19 cellular contexts compared by ENCODE assay signal in the genomic region with DNA sequence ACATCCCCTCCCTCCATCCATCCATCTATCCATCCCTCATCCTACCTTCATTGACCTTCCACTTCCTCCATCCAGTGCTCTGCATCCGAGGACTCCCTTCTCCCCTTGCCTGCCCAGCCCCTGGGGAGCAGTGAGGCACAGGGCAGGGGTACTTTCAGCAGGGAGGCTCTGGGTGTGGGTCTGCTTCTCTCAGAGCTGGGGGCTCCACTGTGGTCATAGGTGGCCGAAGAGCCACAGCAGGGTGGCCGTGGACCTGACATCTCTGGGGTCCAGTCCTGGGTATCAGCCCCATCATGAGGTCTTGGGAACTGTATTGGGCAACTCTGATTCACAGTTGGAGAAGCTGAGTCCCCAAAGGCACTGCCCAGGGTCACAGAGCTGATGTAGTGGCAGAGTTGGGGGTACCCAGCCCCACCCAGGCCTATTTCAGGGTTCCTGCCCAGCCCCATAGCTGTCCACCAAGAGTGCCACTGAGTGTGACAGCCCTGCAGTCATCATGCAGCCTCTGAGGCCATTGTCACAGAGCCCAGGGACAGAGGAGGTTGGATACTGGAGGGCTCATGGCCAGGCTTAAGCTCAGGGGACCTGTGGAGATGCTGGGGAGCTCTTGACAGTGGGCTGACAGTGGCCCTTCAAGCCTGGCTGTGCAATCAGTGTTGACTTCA. TPM values are rescaled to one million over a fixed set of nuclear protein-coding genes. Genes with fewer than 3 reads are reported as not detected.
DNase-seq lines count a peak whose midpoint lies in the region; ATAC-seq and TF ChIP-seq lines count a peak whose summit lies in the region.
"Had no signal": no experiment of that assay in that cellular context is flagged by ENCODE, and none has a peak within 500 bp of the region (broad histone marks: within the 10 kb centered on the region; RNA-seq: fewer than 3 reads in every experiment).

No MANE protein-coding gene starts in this region.

- no peak overlapping the region for H3K27ac Mint-ChIP-seq in WTC11
- H3K27ac Mint-ChIP-seq in osteocyte (ENCODE audit: unreplicated experiment), result no peak overlapping the region
- H3K27ac Mint-ChIP-seq: CD8-positive, alpha-beta T cell had no signal

- POLR2A ChIA-PET in WTC11 (lab: Charles Lee), result no interaction called here

- no peaks in the 10 kb centered on the region for H3K36me3 Mint-ChIP-seq in WTC11
- no peaks in the 10 kb centered on the region for H3K36me3 Mint-ChIP-seq in osteocyte (ENCODE audit: unreplicated experiment)
- H3K36me3 Mint-ChIP-seq: CD8-positive, alpha-beta T cell had no signal

- H3K4me1 ChIP-seq in left ventricle myocardium inferior, result no peaks in the 10 kb centered on the region
- H3K4me1 ChIP-seq in lower lobe of right lung, result no peaks in the 10 kb centered on the region
- H3K4me1 ChIP-seq in sigmoid colon, result no peaks in the 10 kb centered on the region
- H3K4me1 ChIP-seq: A549, BE2C had no signal

- no peak for TF ChIP-seq POLR2A in sigmoid colon (IDR thresholded peaks at IDR 0.05)

- WGBS in sigmoid colon, 2 donors, result 88 to 92% methylated on average over 3 of the region's 3 CpGs

- H3K27ac ChIP-seq in left ventricle myocardium inferior (replicated peaks) (no peak overlapping the region), lower lobe of right lung (no peak overlapping the region), sigmoid colon (no peak overlapping the region)
- H3K27ac ChIP-seq: A549, C4-2B had no signal

- H3K4me1 Mint-ChIP-seq in WTC11, result 0 out of 2 replicates have a peak, but pooled peaks cover 3% of the 10 kb centered on the region
- no peaks in the 10 kb centered on the region for H3K4me1 Mint-ChIP-seq in osteocyte (ENCODE audit: unreplicated experiment)

- intact Hi-C loops in left ventricle myocardium inferior (cut with micrococcal nuclease), result no loop called here
- intact Hi-C loops in Right ventricle myocardium inferior (cut with DNase I), result no loop called here
- intact Hi-C loops in lower lobe of right lung (cut with DNase I), result no loop called here
- intact Hi-C loops in sigmoid colon (cut with DNase I), result no loop called here

- TF ChIP-seq CTCF in left ventricle myocardium inferior (IDR thresholded peaks at IDR 0.05; ENCODE audit: borderline replicate concordance) (no peak), WTC11 (IDR thresholded peaks at IDR 0.05) (no peak), lower lobe of right lung (IDR thresholded peaks at IDR 0.05) (no peak), sigmoid colon (IDR thresholded peaks at IDR 0.05) (no peak), osteocyte (IDR thresholded peaks at IDR 0.05) (no peak)

- CTCF ChIA-PET in WTC11 (lab: Charles Lee), result interaction anchor here (1.3 to 1.5 kb wide), 2 partner anchors 8 to 9 kb away, joined by 8 read pairs; no protein-coding TSS in a partner anchor

- DNase-seq in left ventricle myocardium inferior (peak; percentile 3), Right ventricle myocardium inferior (ENCODE audit: missing footprints) (no peak), WTC11 (ENCODE audit: low spot score) (peak; percentile 4), lower lobe of right lung (peak; percentile 18), sigmoid colon (peak; percentile 46), osteocyte (ENCODE audit: extremely low spot score, unreplicated experiment) (no peak), GM03348 (ENCODE audit: low spot score) (no peak)
- DNase-seq in activated T-cell treated with anti-CD3 and anti-CD28 coated beads, Interleukin-2, amount 50 U/mL, for 1 hour, result no peak
- DNase-seq: CD8-positive, alpha-beta T cell; COR-L47; DMS153; DMS79 treated with DMSO at 0.1 percent for 48 hours; EL; GOT3; H9 had no signal

- TF ChIP-seq EP300 in sigmoid colon (IDR thresholded peaks at IDR 0.05), result no peak

- no peaks in the 10 kb centered on the region for H3K27me3 ChIP-seq in left ventricle myocardium inferior (ENCODE audit: low read depth)
- no peaks in the 10 kb centered on the region for H3K27me3 ChIP-seq in lower lobe of right lung (ENCODE audit: low read depth)
- H3K27me3 ChIP-seq in sigmoid colon, result no peaks in the 10 kb centered on the region
- H3K27me3 ChIP-seq: BE2C had no signal

- no peak for ATAC-seq in Right ventricle myocardium inferior
- no peak for ATAC-seq in WTC11
- ATAC-seq in lower lobe of right lung, result no peak
- ATAC-seq: A549; CD8-positive, alpha-beta T cell had no signal

- no peaks in the 10 kb centered on the region for H3K27me3 Mint-ChIP-seq in WTC11 (ENCODE audit: low read depth)
- H3K27me3 Mint-ChIP-seq in osteocyte (ENCODE audit: unreplicated experiment), result no peaks in the 10 kb centered on the region

- H3K9me3 ChIP-seq in left ventricle myocardium inferior (replicated peaks), result no peaks in the 10 kb centered on the region
- H3K9me3 ChIP-seq in lower lobe of right lung, result no peaks in the 10 kb centered on the region
- H3K9me3 ChIP-seq in sigmoid colon, result no peaks in the 10 kb centered on the region
- H3K9me3 ChIP-seq: A549, BE2C had no signal

- H3K4me3 Mint-ChIP-seq in WTC11 (no peak overlapping the region), osteocyte (ENCODE audit: unreplicated experiment) (no peak overlapping the region)
- H3K4me3 Mint-ChIP-seq: CD8-positive, alpha-beta T cell; H9 had no signal

- H3K9me3 Mint-ChIP-seq in WTC11 (no peaks in the 10 kb centered on the region), osteocyte (ENCODE audit: unreplicated experiment) (no peaks in the 10 kb centered on the region)
- H3K9me3 Mint-ChIP-seq: CD8-positive, alpha-beta T cell; H9 had no signal

- H3K36me3 ChIP-seq in left ventricle myocardium inferior, result peaks cover 6% of the 10 kb centered on the region
- no peaks in the 10 kb centered on the region for H3K36me3 ChIP-seq in lower lobe of right lung
- H3K36me3 ChIP-seq in sigmoid colon, result peaks cover 0 to 23% (median 0%) of the 10 kb centered on the region in 4 donors
- H3K36me3 ChIP-seq: BE2C had no signal

- H3K4me3 ChIP-seq in left ventricle myocardium inferior (no peak overlapping the region), lower lobe of right lung (no peak overlapping the region), sigmoid colon (no peak overlapping the region)
- H3K4me3 ChIP-seq: A549 had no signal

TF ChIP-seq in WTC11, 78 proteins besides CTCF, POLR2A, EP300 and RAD21 (continues in another document):
- TF ChIP-seq MXD4 (CRISPR knock-in tag; IDR thresholded peaks at IDR 0.05; ENCODE audit: borderline replicate concordance), result no peak
- TF ChIP-seq, protein P1, sequence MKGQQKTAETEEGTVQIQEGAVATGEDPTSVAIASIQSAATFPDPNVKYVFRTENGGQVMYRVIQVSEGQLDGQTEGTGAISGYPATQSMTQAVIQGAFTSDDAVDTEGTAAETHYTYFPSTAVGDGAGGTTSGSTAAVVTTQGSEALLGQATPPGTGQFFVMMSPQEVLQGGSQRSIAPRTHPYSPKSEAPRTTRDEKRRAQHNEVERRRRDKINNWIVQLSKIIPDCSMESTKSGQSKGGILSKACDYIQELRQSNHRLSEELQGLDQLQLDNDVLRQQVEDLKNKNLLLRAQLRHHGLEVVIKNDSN (CRISPR knock-in tag; IDR thresholded peaks at IDR 0.05), result no peak
- no peak for TF ChIP-seq KAT7 (CRISPR knock-in tag; IDR thresholded peaks at IDR 0.05; ENCODE audit: borderline replicate concordance)
- TF ChIP-seq, protein P2, sequence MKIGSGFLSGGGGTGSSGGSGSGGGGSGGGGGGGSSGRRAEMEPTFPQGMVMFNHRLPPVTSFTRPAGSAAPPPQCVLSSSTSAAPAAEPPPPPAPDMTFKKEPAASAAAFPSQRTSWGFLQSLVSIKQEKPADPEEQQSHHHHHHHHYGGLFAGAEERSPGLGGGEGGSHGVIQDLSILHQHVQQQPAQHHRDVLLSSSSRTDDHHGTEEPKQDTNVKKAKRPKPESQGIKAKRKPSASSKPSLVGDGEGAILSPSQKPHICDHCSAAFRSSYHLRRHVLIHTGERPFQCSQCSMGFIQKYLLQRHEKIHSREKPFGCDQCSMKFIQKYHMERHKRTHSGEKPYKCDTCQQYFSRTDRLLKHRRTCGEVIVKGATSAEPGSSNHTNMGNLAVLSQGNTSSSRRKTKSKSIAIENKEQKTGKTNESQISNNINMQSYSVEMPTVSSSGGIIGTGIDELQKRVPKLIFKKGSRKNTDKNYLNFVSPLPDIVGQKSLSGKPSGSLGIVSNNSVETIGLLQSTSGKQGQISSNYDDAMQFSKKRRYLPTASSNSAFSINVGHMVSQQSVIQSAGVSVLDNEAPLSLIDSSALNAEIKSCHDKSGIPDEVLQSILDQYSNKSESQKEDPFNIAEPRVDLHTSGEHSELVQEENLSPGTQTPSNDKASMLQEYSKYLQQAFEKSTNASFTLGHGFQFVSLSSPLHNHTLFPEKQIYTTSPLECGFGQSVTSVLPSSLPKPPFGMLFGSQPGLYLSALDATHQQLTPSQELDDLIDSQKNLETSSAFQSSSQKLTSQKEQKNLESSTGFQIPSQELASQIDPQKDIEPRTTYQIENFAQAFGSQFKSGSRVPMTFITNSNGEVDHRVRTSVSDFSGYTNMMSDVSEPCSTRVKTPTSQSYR (CRISPR knock-in tag; IDR thresholded peaks at IDR 0.05), result no peak
- no peak for TF ChIP-seq PRRX2 (CRISPR knock-in tag; IDR thresholded peaks at IDR 0.05)
- no peak for TF ChIP-seq GABPB1 (CRISPR knock-in tag; IDR thresholded peaks at IDR 0.05)
- TF ChIP-seq, protein P3, sequence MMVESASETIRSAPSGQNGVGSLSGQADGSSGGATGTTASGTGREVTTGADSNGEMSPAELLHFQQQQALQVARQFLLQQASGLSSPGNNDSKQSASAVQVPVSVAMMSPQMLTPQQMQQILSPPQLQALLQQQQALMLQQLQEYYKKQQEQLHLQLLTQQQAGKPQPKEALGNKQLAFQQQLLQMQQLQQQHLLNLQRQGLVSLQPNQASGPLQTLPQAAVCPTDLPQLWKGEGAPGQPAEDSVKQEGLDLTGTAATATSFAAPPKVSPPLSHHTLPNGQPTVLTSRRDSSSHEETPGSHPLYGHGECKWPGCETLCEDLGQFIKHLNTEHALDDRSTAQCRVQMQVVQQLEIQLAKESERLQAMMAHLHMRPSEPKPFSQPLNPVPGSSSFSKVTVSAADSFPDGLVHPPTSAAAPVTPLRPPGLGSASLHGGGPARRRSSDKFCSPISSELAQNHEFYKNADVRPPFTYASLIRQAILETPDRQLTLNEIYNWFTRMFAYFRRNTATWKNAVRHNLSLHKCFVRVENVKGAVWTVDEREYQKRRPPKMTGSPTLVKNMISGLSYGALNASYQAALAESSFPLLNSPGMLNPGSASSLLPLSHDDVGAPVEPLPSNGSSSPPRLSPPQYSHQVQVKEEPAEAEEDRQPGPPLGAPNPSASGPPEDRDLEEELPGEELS (CRISPR knock-in tag; IDR thresholded peaks at IDR 0.05), result no peak
- TF ChIP-seq TEAD1 (CRISPR knock-in tag; IDR thresholded peaks at IDR 0.05), result no peak
- no peak for TF ChIP-seq ZNF396 (CRISPR knock-in tag; IDR thresholded peaks at IDR 0.05; ENCODE audit: borderline replicate concordance)
- no peak for TF ChIP-seq ZNF317 (CRISPR knock-in tag; IDR thresholded peaks at IDR 0.05; ENCODE audit: borderline replicate concordance, low read depth)
- no peak for TF ChIP-seq ZNF219 (CRISPR knock-in tag; IDR thresholded peaks at IDR 0.05; ENCODE audit: borderline replicate concordance)

RNA-seq across cellular contexts. Expression of a gene that starts 35.3 kb away (rescaled TPM):
- total RNA-seq in left ventricle myocardium inferior (42.8 TPM), Right ventricle myocardium inferior (24.9 TPM), WTC11 (2021) (16.8 to 18.1 TPM (median 17.0 TPM) in 3 replicates), lower lobe of right lung (2.1 TPM), sigmoid colon (1 to 10 TPM in 1 of 4 donors, under 1 TPM in 3; 0.36 to 1.9 (median 0.69) TPM), osteocyte (33.8 and 34.7 TPM in 2 replicates)
- polyA plus RNA-seq in sigmoid colon, result under 1 TPM in 2 of 3 donors, not detected in 1; under 0.01 to 0.71 TPM
- total RNA-seq: HT-29 had no signal

Comparison
In these comparisons a context has a peak if more than half of its experiments do, and no peak if none do; other contexts are left out.
1. DNase-seq: peak in left ventricle myocardium inferior (single experiment), WTC11 (single experiment), lower lobe of right lung (single experiment) and sigmoid colon (single experiment); none in Right ventricle myocardium inferior (single experiment), activated T-cell treated with anti-CD3 and anti-CD28 coated beads, Interleukin-2, amount 50 U/mL, for 1 hour (single experiment), osteocyte (single experiment) and GM03348 (single experiment).